ENCODE assay signal across 15 cellular contexts in the genomic region with DNA sequence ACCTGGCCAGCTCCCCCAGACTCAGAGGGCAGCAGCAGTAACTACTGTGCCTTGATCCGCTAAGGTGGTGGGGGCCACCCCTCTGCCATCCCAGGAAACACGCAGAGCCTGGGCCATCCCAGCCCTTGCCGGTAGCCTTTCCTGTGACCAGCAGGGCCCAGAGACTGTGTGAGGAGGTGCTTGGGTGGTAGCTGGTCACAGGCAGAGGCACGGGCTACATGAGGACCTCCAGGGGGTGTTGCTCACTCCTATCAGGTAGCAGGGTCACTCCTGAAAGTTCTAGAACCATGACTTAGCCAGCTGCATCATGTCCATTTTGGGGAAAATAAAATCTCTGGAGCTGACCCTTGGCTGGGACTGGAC. TPM values are rescaled to one million over a fixed set of nuclear protein-coding genes. Genes with fewer than 3 reads are reported as not detected.
DNase-seq lines count a peak whose midpoint lies in the region; ATAC-seq and TF ChIP-seq lines count a peak whose summit lies in the region.
"Had no signal": no experiment of that assay in that cellular context is flagged by ENCODE, and none has a peak within 500 bp of the region (broad histone marks: within the 10 kb centered on the region; RNA-seq: fewer than 3 reads in every experiment).

No MANE protein-coding gene starts in this region.

- dilution Hi-C loops in IMR-90 (cut with HindIII; ENCODE audit: low sequenced_read_pairs, unreplicated experiment) = no loop called here

- no peak overlapping the region for H3K27ac ChIP-seq in IMR-90 (ENCODE audit: insufficient read depth, low read length)
- no peak overlapping the region for H3K27ac ChIP-seq in upper lobe of right lung
- H3K27ac ChIP-seq: BLaER1 treated with 17β-estradiol and CSF1 and Interleukin-3, amounts not matched to agents 10 nM and 100 nM had no signal

- no peak for TF ChIP-seq RAD21 in IMR-90 (IDR thresholded peaks at IDR 0.05; ENCODE audit: low read length)

- no peak overlapping the region for H3K4me3 ChIP-seq in IMR-90 (ENCODE audit: insufficient read depth, low read depth, low read length)
- no peak overlapping the region for H3K4me3 ChIP-seq in upper lobe of right lung
- H3K4me3 ChIP-seq: BLaER1 treated with 17β-estradiol and CSF1 and Interleukin-3, amounts not matched to agents 10 nM and 100 nM; GM12878; GM23338 had no signal

- no peak overlapping the region for H2BK15ac ChIP-seq in IMR-90 (ENCODE audit: low read depth, low read length)

- in situ Hi-C loops in IMR-90 (cut with MboI; ENCODE audit: low sequenced_read_pairs) = no loop called here

- CTCF ChIA-PET in activated CD4-positive, alpha-beta T cell treated with anti-CD3 and anti-CD28 coated beads for 36 hours (lab: Charles Lee) = interaction anchor here (1.5 kb wide), 1 partner anchor 20 kb away, joined by 5 read pairs; no protein-coding TSS in a partner anchor
- CTCF ChIA-PET in IMR-90 (lab: Yijun Ruan, JAX) = no interaction called here

- intact Hi-C loops in activated CD4-positive, alpha-beta T cell treated with anti-CD3 and anti-CD28 coated beads, Interleukin-2, amount 10 ng/mL, durations not matched to agents 24 days and 14 days (cut with micrococcal nuclease) = no loop called here
- intact Hi-C loops in activated CD4-positive, alpha-beta T cell treated with anti-CD3 and anti-CD28 coated beads for 36 hours (cut with DNase I, micrococcal nuclease) = no loop called here
- intact Hi-C loops in IMR-90 (cut with micrococcal nuclease) = no loop called here
- intact Hi-C loops in upper lobe of right lung (cut with DNase I) = no loop called here

- H3K79me1 ChIP-seq in IMR-90 (ENCODE audit: low read depth in 1 of 2, low read length in 2 of 2) = no peaks in the 10 kb centered on the region

- no peak overlapping the region for H3K4me2 ChIP-seq in IMR-90 (ENCODE audit: low read depth, low read length)
- H3K4me2 ChIP-seq: GM23338 had no signal

- H4K91ac ChIP-seq in IMR-90 (ENCODE audit: insufficient read depth, low read depth, low read length) = no peak overlapping the region

- no CpG with 5 or more reads among the region's 4 CpGs for WGBS in IMR-90 (ENCODE audit: extremely low coverage in 2 of 2, insufficient read length in 1 of 2), 2 experiments

- H3K4me1 Mint-ChIP-seq in activated CD4-positive, alpha-beta T cell treated with anti-CD3 and anti-CD28 coated beads, Interleukin-2, amount 10 ng/mL, durations not matched to agents 24 days and 14 days = peaks cover 4% of the 10 kb centered on the region
- peaks cover 3% of the 10 kb centered on the region for H3K4me1 Mint-ChIP-seq in activated CD4-positive, alpha-beta T cell treated with anti-CD3 and anti-CD28 coated beads for 36 hours
- H3K4me1 Mint-ChIP-seq: GM23338 had no signal

- no peak overlapping the region for H2AFZ ChIP-seq in IMR-90 (replicated peaks; ENCODE audit: low read length, poor library complexity)
- H2AFZ ChIP-seq: GM23338 had no signal

- no peak overlapping the region for H3K9ac ChIP-seq in IMR-90 (ENCODE audit: low read depth, low read length)
- H3K9ac ChIP-seq: BLaER1 treated with 17β-estradiol and CSF1 and Interleukin-3, amounts not matched to agents 10 nM and 100 nM had no signal

- no peak overlapping the region for H4K5ac ChIP-seq in IMR-90 (ENCODE audit: low read depth, low read length)

- H3K27me3 Mint-ChIP-seq in activated CD4-positive, alpha-beta T cell treated with anti-CD3 and anti-CD28 coated beads, Interleukin-2, amount 10 ng/mL, durations not matched to agents 24 days and 14 days = peaks cover 3% of the 10 kb centered on the region
- no peaks in the 10 kb centered on the region for H3K27me3 Mint-ChIP-seq in activated CD4-positive, alpha-beta T cell treated with anti-CD3 and anti-CD28 coated beads for 36 hours
- H3K27me3 Mint-ChIP-seq: CD4-positive, CD25-positive, alpha-beta regulatory T cell had no signal

- DNase-seq in activated CD4-positive, alpha-beta T cell treated with anti-CD3 and anti-CD28 coated beads, Interleukin-2, amount 10 ng/mL, durations not matched to agents 24 days and 14 days = peak; percentile 52
- no peak for DNase-seq in activated CD4-positive, alpha-beta T cell treated with anti-CD3 and anti-CD28 coated beads for 36 hours
- no peak for DNase-seq in IMR-90
- DNase-seq in upper lobe of right lung = no peak
- DNase-seq in activated CD8-positive, alpha-beta memory T cell treated with anti-CD3 and anti-CD28 coated beads, Interleukin-2, amount 50 U/mL, for 48 hours = no peak
- no peak for DNase-seq in NCI-H82 (lab: John Stamatoyannopoulos, UW)
- DNase-seq: 8988T; ACHN; CD4-positive, CD25-positive, alpha-beta regulatory T cell; DMS53; H7 had no signal

- no peak overlapping the region for H3K18ac ChIP-seq in IMR-90 (ENCODE audit: low read depth, low read length)

- H2AK9ac ChIP-seq in IMR-90 (replicated peaks; ENCODE audit: low read depth, low read length, poor library complexity) = peak overlapping the region; percentile 55

- H3K36me3 Mint-ChIP-seq in activated CD4-positive, alpha-beta T cell treated with anti-CD3 and anti-CD28 coated beads, Interleukin-2, amount 10 ng/mL, durations not matched to agents 24 days and 14 days (ENCODE audit: low read depth) = peaks cover 3% of the 10 kb centered on the region
- H3K36me3 Mint-ChIP-seq in activated CD4-positive, alpha-beta T cell treated with anti-CD3 and anti-CD28 coated beads for 36 hours (ENCODE audit: low read depth) = peaks cover 2% of the 10 kb centered on the region

- no peak overlapping the region for H2AK5ac ChIP-seq in IMR-90 (ENCODE audit: low read depth, low read length)

- no peak overlapping the region for H3K4me3 Mint-ChIP-seq in activated CD4-positive, alpha-beta T cell treated with anti-CD3 and anti-CD28 coated beads, Interleukin-2, amount 10 ng/mL, durations not matched to agents 24 days and 14 days
- no peak overlapping the region for H3K4me3 Mint-ChIP-seq in activated CD4-positive, alpha-beta T cell treated with anti-CD3 and anti-CD28 coated beads for 36 hours
- H3K4me3 Mint-ChIP-seq: CD4-positive, CD25-positive, alpha-beta regulatory T cell; GM23338 had no signal

- H3K9me1 ChIP-seq in IMR-90 (ENCODE audit: insufficient read depth, low read length) = no peaks in the 10 kb centered on the region; the same call in 1 of the 2 replicates

- no peak overlapping the region for H2BK5ac ChIP-seq in IMR-90 (ENCODE audit: low read depth, low read length, poor library complexity, severe bottlenecking)

- no peak overlapping the region for H2BK120ac ChIP-seq in IMR-90 (ENCODE audit: low read depth, low read length)

- TF ChIP-seq CTCF in IMR-90 (conservative IDR thresholded peaks at IDR 0.05; ENCODE audit: low read depth, low read length) = no peak
- TF ChIP-seq CTCF in upper lobe of right lung (IDR thresholded peaks at IDR 0.05) = no peak

- no peak overlapping the region for H2BK20ac ChIP-seq in IMR-90 (ENCODE audit: low read depth, low read length)

- ATAC-seq in activated CD4-positive, alpha-beta T cell treated with anti-CD3 and anti-CD28 coated beads for 36 hours = no peak
- ATAC-seq in IMR-90 (ENCODE audit: low read depth) (no peak), esophagus mucosa (peak; percentile 37), upper lobe of right lung (peak; percentile 14)
- ATAC-seq: GM12878, GM23338 had no signal

- no peak overlapping the region for H3K14ac ChIP-seq in IMR-90 (replicated peaks; ENCODE audit: low read depth, low read length)

- H3K9me3 Mint-ChIP-seq in activated CD4-positive, alpha-beta T cell treated with anti-CD3 and anti-CD28 coated beads, Interleukin-2, amount 10 ng/mL, durations not matched to agents 24 days and 14 days = no peaks in the 10 kb centered on the region
- H3K9me3 Mint-ChIP-seq in activated CD4-positive, alpha-beta T cell treated with anti-CD3 and anti-CD28 coated beads for 36 hours (ENCODE audit: low read depth) = no peaks in the 10 kb centered on the region
- H3K9me3 Mint-ChIP-seq: CD4-positive, CD25-positive, alpha-beta regulatory T cell had no signal

- H4K20me1 ChIP-seq in IMR-90 (ENCODE audit: insufficient read depth, low read length) = no peaks in the 10 kb centered on the region

- H4K8ac ChIP-seq in IMR-90 (ENCODE audit: low read depth in 2 of 2, low read length in 2 of 2) = no peak overlapping the region

- H3K27ac Mint-ChIP-seq in activated CD4-positive, alpha-beta T cell treated with anti-CD3 and anti-CD28 coated beads, Interleukin-2, amount 10 ng/mL, durations not matched to agents 24 days and 14 days = no peak overlapping the region
- no peak overlapping the region for H3K27ac Mint-ChIP-seq in activated CD4-positive, alpha-beta T cell treated with anti-CD3 and anti-CD28 coated beads for 36 hours
- H3K27ac Mint-ChIP-seq: CD4-positive, CD25-positive, alpha-beta regulatory T cell; GM23338 had no signal

- H3K23ac ChIP-seq in IMR-90 (ENCODE audit: low read depth, low read length) = no peak overlapping the region

- peaks cover 3% of the 10 kb centered on the region; the same call in 1 of the 2 replicates for H3K36me3 ChIP-seq in IMR-90 (ENCODE audit: control insufficient read depth, insufficient read depth, low read length)
- peaks cover 18% of the 10 kb centered on the region for H3K36me3 ChIP-seq in upper lobe of right lung

- H3K4ac ChIP-seq in IMR-90 (ENCODE audit: low read depth, low read length) = no peak overlapping the region

- no TSS peak for BruUV-seq in IMR-90 (replicated peaks; lab: Mats Ljungman, UMichigan)

- no peak for TF ChIP-seq POLR2A in IMR-90 (IDR thresholded peaks at IDR 0.05; ENCODE audit: low read depth, low read length)

- no peak overlapping the region for H3K56ac ChIP-seq in IMR-90 (ENCODE audit: extremely low read depth, insufficient read depth, low read length)

- H3K4me1 ChIP-seq in IMR-90 (ENCODE audit: control insufficient read depth, insufficient read depth, low read length) (no peaks in the 10 kb centered on the region), upper lobe of right lung (no peaks in the 10 kb centered on the region)

- POLR2A ChIA-PET in activated CD4-positive, alpha-beta T cell treated with anti-CD3 and anti-CD28 coated beads for 36 hours (lab: Charles Lee) = no interaction called here
- POLR2A ChIA-PET in IMR-90 (lab: Charles Lee; ENCODE audit: unreplicated experiment) = no interaction called here

- H3K27me3 ChIP-seq in IMR-90 (ENCODE audit: control insufficient read depth, insufficient read depth, low read length) (peaks cover 3% of the 10 kb centered on the region; the same call in 1 of the 2 replicates), upper lobe of right lung (no peaks in the 10 kb centered on the region)
- H3K27me3 ChIP-seq: BLaER1 treated with 17β-estradiol and CSF1 and Interleukin-3, amounts not matched to agents 10 nM and 100 nM had no signal

- H3K9me3 ChIP-seq in IMR-90 (ENCODE audit: control insufficient read depth, insufficient read depth, low read length) = no peaks in the 10 kb centered on the region
- no peaks in the 10 kb centered on the region for H3K9me3 ChIP-seq in upper lobe of right lung
- H3K9me3 ChIP-seq: BLaER1 treated with 17β-estradiol and CSF1 and Interleukin-3, amounts not matched to agents 10 nM and 100 nM had no signal

RNA-seq across cellular contexts. Expression of a gene that starts 22.8 kb away (rescaled TPM):
- 34.6 TPM in 2 replicates for total RNA-seq in activated CD4-positive, alpha-beta T cell treated with anti-CD3 and anti-CD28 coated beads, Interleukin-2, amount 10 ng/mL, durations not matched to agents 24 days and 14 days
- total RNA-seq in activated CD4-positive, alpha-beta T cell treated with anti-CD3 and anti-CD28 coated beads for 36 hours = 10 to 100 TPM; 32.7 to 37.8 TPM
- total RNA-seq in IMR-90 (2012; rRNA removed) (28.3 and 30.3 TPM in 2 replicates), esophagus mucosa (26.0 TPM), upper lobe of right lung (58.8 TPM)
- 20.2 and 23.6 TPM in 2 replicates for polyA plus RNA-seq in IMR-90 (2012; rRNA removed)
- polyA plus RNA-seq in IMR-90 (2012; cell fraction: cytosol; rRNA removed) = 14.9 and 15.2 TPM in 2 replicates
- polyA plus RNA-seq in IMR-90 (2012; cell fraction: nucleus; rRNA removed; ENCODE audit: low replicate concordance) = 27.5 and 126 TPM in 2 replicates

Comparison
In these comparisons a context has a peak if more than half of its experiments do, and no peak if none do; other contexts are left out.
1. ATAC-seq: peak in esophagus mucosa (single experiment) and upper lobe of right lung (single experiment); none in activated CD4-positive, alpha-beta T cell treated with anti-CD3 and anti-CD28 coated beads for 36 hours (single experiment) and IMR-90 (single experiment).